Comparison of ENCODE assay signal across 13 cellular contexts in the genomic region with DNA sequence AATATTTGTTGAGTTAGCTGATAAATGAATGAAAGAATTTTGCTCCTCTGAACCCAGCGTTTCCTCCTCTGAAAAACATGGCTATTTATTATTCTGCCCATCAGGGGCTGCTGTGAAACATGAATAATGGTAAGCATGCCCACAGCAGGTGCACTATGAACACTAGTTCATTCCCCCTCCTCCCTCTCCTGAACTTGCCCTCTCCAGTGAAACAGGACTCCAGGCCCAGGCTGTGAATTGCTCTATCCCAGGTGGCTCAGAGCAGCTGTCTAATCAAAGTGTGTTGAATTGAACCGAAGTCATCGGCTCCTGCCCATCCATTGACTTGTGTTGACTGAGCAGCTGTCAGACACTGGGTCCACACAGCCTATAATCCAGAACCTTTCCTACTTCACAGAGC.
A peak's percentile ranks its signal among the peaks of the same experiment; 100 is the strongest.
DNase-seq lines count a peak whose midpoint lies in the region; ATAC-seq and TF ChIP-seq lines count a peak whose summit lies in the region.
"Had no signal": no experiment of that assay in that cellular context is flagged by ENCODE, and none has a peak within 500 bp of the region (broad histone marks: within the 10 kb centered on the region; RNA-seq: fewer than 3 reads in every experiment).

No MANE protein-coding gene starts in this region.

- H3K4me1 ChIP-seq in right lobe of liver (no peaks in the 10 kb centered on the region), body of pancreas (no peaks in the 10 kb centered on the region), MM.1S (ENCODE audit: low read length) (no peaks in the 10 kb centered on the region)
- H3K4me1 ChIP-seq: upper lobe of right lung had no signal

- H3K4me2 ChIP-seq in MM.1S (ENCODE audit: low read depth, low read length) = no peak overlapping the region

- H3K4me3 ChIP-seq in right lobe of liver = no peak overlapping the region
- no peak overlapping the region for H3K4me3 ChIP-seq in body of pancreas
- no peak overlapping the region for H3K4me3 ChIP-seq in MM.1S (ENCODE audit: low read length)
- H3K4me3 ChIP-seq: upper lobe of right lung had no signal

- ATAC-seq in right lobe of liver = no peak
- ATAC-seq in body of pancreas = no peak
- ATAC-seq in HG03439 (IDR thresholded peaks at IDR 0.05; ENCODE audit: unreplicated experiment) = no peak
- ATAC-seq in HG03342 (IDR thresholded peaks at IDR 0.05; ENCODE audit: unreplicated experiment) = no peak
- ATAC-seq: upper lobe of right lung had no signal

- H3K36me3 ChIP-seq in right lobe of liver (no peaks in the 10 kb centered on the region), body of pancreas (replicated peaks in 1 of 2; ENCODE audit: insufficient read depth in 1 of 2, low read depth in 2 of 2) (no peaks in the 10 kb centered on the region), MM.1S (replicated peaks; ENCODE audit: insufficient read depth, low read length) (no peaks in the 10 kb centered on the region)
- H3K36me3 ChIP-seq: upper lobe of right lung had no signal

- H3K9me2 ChIP-seq in MM.1S (replicated peaks; ENCODE audit: insufficient read depth, low read length) = no peaks in the 10 kb centered on the region

- DNase-seq in DMS53 treated with DMSO at 0.1 percent for 48 hours (lab: John Stamatoyannopoulos, UW; ENCODE audit: unreplicated experiment) (peak; percentile 73), NCI-H187 treated with DMSO at 0.1 percent for 48 hours (lab: John Stamatoyannopoulos, UW) (peak; percentile 91), NCI-H526 treated with DMSO at 0.1 percent for 48 hours (lab: John Stamatoyannopoulos, UW) (peak; percentile 58), right lobe of liver (peak in 2 of 3 donors; percentile 8 to 10), body of pancreas (no peak), MM.1S (no peak)
- DNase-seq: activated CD4-positive, alpha-beta memory T cell treated with anti-CD3 and anti-CD28 coated beads for 36 hours; activated gamma-delta T cell treated with Interleukin-2 at 50 U/mL for 16 hours; effector memory CD4-positive, alpha-beta T cell; SIG-M5; upper lobe of right lung had no signal

- intact Hi-C loops in right lobe of liver (cut with DNase I) (no loop called here), body of pancreas (cut with DNase I) (no loop called here)

- TF ChIP-seq CTCF in right lobe of liver (IDR thresholded peaks at IDR 0.05) = no peak
- TF ChIP-seq CTCF in body of pancreas (IDR thresholded peaks at IDR 0.05) = no peak
- TF ChIP-seq CTCF in MM.1S (IDR thresholded peaks at IDR 0.05; ENCODE audit: low read length) = no peak

- H3F3A ChIP-seq in MM.1S (ENCODE audit: insufficient read depth, low read length) = no peaks in the 10 kb centered on the region

- H3K9ac ChIP-seq in MM.1S (ENCODE audit: low read length) = no peak overlapping the region

- no peaks in the 10 kb centered on the region for H3K79me2 ChIP-seq in MM.1S (ENCODE audit: low read length)

- no peak overlapping the region for H2AFZ ChIP-seq in MM.1S (ENCODE audit: low read length)

- no peak for TF ChIP-seq POLR2A in right lobe of liver (IDR thresholded peaks at IDR 0.05)
- no peak for TF ChIP-seq POLR2A in body of pancreas (IDR thresholded peaks at IDR 0.05)

- H4K20me1 ChIP-seq in MM.1S (ENCODE audit: insufficient read depth, low read length) = no peaks in the 10 kb centered on the region

- no peaks in the 10 kb centered on the region for H3K27me3 ChIP-seq in right lobe of liver
- no peaks in the 10 kb centered on the region for H3K27me3 ChIP-seq in body of pancreas
- H3K27me3 ChIP-seq in MM.1S (replicated peaks; ENCODE audit: insufficient read depth, low read length) = peaks cover 94% of the 10 kb centered on the region

- no peaks in the 10 kb centered on the region for H3K9me3 ChIP-seq in right lobe of liver
- H3K9me3 ChIP-seq in body of pancreas = no peaks in the 10 kb centered on the region
- no peaks in the 10 kb centered on the region for H3K9me3 ChIP-seq in MM.1S (replicated peaks; ENCODE audit: insufficient read depth, low read length)
- H3K9me3 ChIP-seq: upper lobe of right lung had no signal

- no peak overlapping the region for H3K27ac ChIP-seq in right lobe of liver
- peak overlapping the region in 1 of 4 donors; percentile 5 for H3K27ac ChIP-seq in body of pancreas
- no peak overlapping the region for H3K27ac ChIP-seq in MM.1S (ENCODE audit: low read length)
- H3K27ac ChIP-seq: upper lobe of right lung had no signal

- WGBS in right lobe of liver (ENCODE audit: insufficient coverage, low coverage, low lambda C conversion rate, missing lambda C conversion rate) = 21% methylated on average over 1 of the region's 3 CpGs
- 14 to 39% methylated on average over 3 of the region's 3 CpGs for WGBS in body of pancreas, 2 donors

Comparison
In these comparisons a context has a peak if more than half of its experiments do, and no peak if none do; other contexts are left out.
1. DNase-seq: peak in DMS53 treated with DMSO at 0.1 percent for 48 hours (single experiment), NCI-H187 treated with DMSO at 0.1 percent for 48 hours (single experiment), NCI-H526 treated with DMSO at 0.1 percent for 48 hours (single experiment) and right lobe of liver (2 of 3); none in body of pancreas (0 of 4) and MM.1S (single experiment).